In genomic region chr18:54822872-54823845, GRCh38 we compare ENCODE assay signal across 10 cellular contexts. TPM values are rescaled to one million over a fixed set of nuclear protein-coding genes. Genes with fewer than 3 reads are reported as not detected.
DNase-seq lines count a peak whose midpoint lies in the region; FAIRE-seq and TF ChIP-seq lines count a peak whose summit lies in the region.
"Had no signal": no experiment of that assay in that cellular context is flagged by ENCODE, and none has a peak within 500 bp of the region (broad histone marks: within the 10 kb centered on the region; RNA-seq: fewer than 3 reads in every experiment).

No MANE protein-coding gene starts in this region.

- peak overlapping the region; percentile 53 for H3K4me3 Mint-ChIP-seq in HFFc6

- H3K9ac ChIP-seq in SK-N-MC (ENCODE audit: insufficient read length): no peak overlapping the region

- H3K36me3 ChIP-seq in SK-N-MC (ENCODE audit: insufficient read depth, low read length): no peaks in the 10 kb centered on the region
- H3K36me3 ChIP-seq: ascending aorta had no signal

- no peaks in the 10 kb centered on the region for H3K9me3 ChIP-seq in SK-N-MC (ENCODE audit: low read depth, low read length)
- H3K9me3 ChIP-seq: ascending aorta had no signal

- DNase-seq in HFFc6: peak; percentile 85
- DNase-seq in SK-N-MC (ENCODE audit: low read depth, low spot score): no peak
- DNase-seq in fibroblast of the aortic adventitia (ENCODE audit: low read depth): peak; percentile 94
- DNase-seq in urothelium cell line (ENCODE audit: low spot score): peak; percentile 20
- no peak for DNase-seq in DMS79 (lab: John Stamatoyannopoulos, UW)
- DNase-seq in T-helper 9 cell: no peak
- no peak for DNase-seq in NCI-H774 (lab: John Stamatoyannopoulos, UW)

- no peak overlapping the region for H3K27ac ChIP-seq in SK-N-MC
- H3K27ac ChIP-seq: ascending aorta, HL-60 had no signal

- no peak for TF ChIP-seq CTCF in HFFc6 (IDR thresholded peaks at IDR 0.05)
- no peak for TF ChIP-seq CTCF in fibroblast of the aortic adventitia (IDR thresholded peaks at IDR 0.05; ENCODE audit: insufficient read depth, low read length)

- FAIRE-seq in urothelium cell line (lab: Jason Lieb, UNC): no peak

- H3K27me3 Mint-ChIP-seq in HFFc6 (ENCODE audit: insufficient read depth): no peaks in the 10 kb centered on the region; the same call in 1 of the 2 replicates

- H3K27ac Mint-ChIP-seq in HFFc6: peak overlapping the region; percentile 90

- no peaks in the 10 kb centered on the region for H3K36me3 Mint-ChIP-seq in HFFc6 (ENCODE audit: low read depth)

- peaks cover 31% of the 10 kb centered on the region for H3K4me1 Mint-ChIP-seq in HFFc6 (ENCODE audit: low read depth)

- no peaks in the 10 kb centered on the region for H3K9me3 Mint-ChIP-seq in HFFc6

- H3K4me3 ChIP-seq in SK-N-MC: 0 out of 2 replicates have a peak overlapping the region, but pooled peaks have one; percentile 14
- no peak overlapping the region for H3K4me3 ChIP-seq in fibroblast of the aortic adventitia (ENCODE audit: low read depth, low read length)
- H3K4me3 ChIP-seq: ascending aorta had no signal

RNA-seq across cellular contexts. Expression of gene RAB27B, which starts 5.1 kb away (rescaled TPM):
- 1 to 10 TPM in 2 of 6 experiments, under 1 TPM in 4; 0.34 to 2.2 (median 0.79) TPM for total RNA-seq in HFFc6 (2021; fragmentation: NEBNext Ultra II Directional; extraction: Animal tissue kit (Norgen Biotek cat#: 25700))
- total RNA-seq in fibroblast of the aortic adventitia (ENCODE audit: low replicate concordance): 1.7 and 38.0 TPM in 2 replicates
- total RNA-seq: lung microvascular endothelial cell had no signal

Comparison
In these comparisons a context has a peak if more than half of its experiments do, and no peak if none do; other contexts are left out.
1. DNase-seq: peak in HFFc6 (single experiment), fibroblast of the aortic adventitia (single experiment) and urothelium cell line (single experiment); none in SK-N-MC (single experiment), DMS79 (single experiment), T-helper 9 cell (single experiment) and NCI-H774 (single experiment).